In the genomic region with DNA sequence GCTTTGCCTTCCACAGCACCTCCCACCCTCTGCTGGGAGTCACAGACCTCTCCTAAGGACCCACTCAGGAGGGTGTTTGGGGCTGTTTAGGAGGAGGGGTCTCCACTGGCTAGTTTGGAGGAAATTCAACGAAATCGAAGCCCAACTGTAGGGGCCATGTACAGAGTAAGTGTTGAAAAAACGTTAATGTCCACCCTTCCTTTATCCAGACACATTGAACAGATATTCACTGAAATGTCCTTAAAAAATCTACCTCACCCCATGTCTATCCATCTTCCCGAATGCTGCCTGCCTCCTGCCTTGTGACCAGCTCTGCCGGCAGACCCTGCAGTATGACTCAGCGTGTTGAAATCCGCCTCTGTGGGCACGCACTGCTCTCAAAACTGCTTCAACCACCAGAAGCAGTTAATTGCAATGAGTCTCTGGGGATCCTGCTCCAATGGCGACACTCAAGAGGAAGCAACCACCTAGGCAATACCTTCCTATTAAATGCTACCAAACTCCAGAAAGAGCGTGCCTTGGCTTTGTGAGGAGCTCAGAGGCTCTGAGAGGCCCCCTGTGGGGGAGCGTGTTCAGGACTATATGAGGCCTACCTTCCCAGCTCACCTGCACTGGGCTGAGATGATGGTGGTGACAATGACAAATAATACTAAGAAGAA, we compare ENCODE assay signal across 9 cellular contexts.
DNase-seq lines count a peak whose midpoint lies in the region; ATAC-seq and TF ChIP-seq lines count a peak whose summit lies in the region.
"Had no signal": no experiment of that assay in that cellular context is flagged by ENCODE, and none has a peak within 500 bp of the region (broad histone marks: within the 10 kb centered on the region; RNA-seq: fewer than 3 reads in every experiment).

No MANE protein-coding gene starts in this region.

- DNase-seq in NCI-H1417 (lab: John Stamatoyannopoulos, UW) = peak; percentile 57 to 99 (median 85)
- no peak for DNase-seq in NCI-H1417 treated with DMSO at 0.1 percent for 48 hours (lab: John Stamatoyannopoulos, UW)
- DNase-seq in NCI-H774 (lab: John Stamatoyannopoulos, UW) = peak; percentile 45
- DNase-seq in coronary artery (ENCODE audit: low spot score) = peak; percentile 86
- DNase-seq in lower leg skin (ENCODE audit: low spot score in 2 of 2) = peak; percentile 75 to 96
- peak in 1 of 2 donors; percentile 32 for DNase-seq in thyroid gland
- DNase-seq in GM13977 (ENCODE audit: low spot score) = no peak

- TF ChIP-seq CTCF in coronary artery (IDR thresholded peaks at IDR 0.05) = no peak
- no peak for TF ChIP-seq CTCF in lower leg skin (IDR thresholded peaks at IDR 0.05)
- TF ChIP-seq CTCF in thyroid gland (IDR thresholded peaks at IDR 0.05) = no peak
- TF ChIP-seq CTCF in GM13977 (IDR thresholded peaks at IDR 0.05; ENCODE audit: extremely low read depth, insufficient read depth, missing control alignments) = no peak

- H3K4me1 ChIP-seq in thyroid gland = peaks cover 4 to 28% of the 10 kb centered on the region in 2 donors

- in situ Hi-C loops in GM13977 (cut with MboI; ENCODE audit: low pct_unique_long_range_greater_than_20kb, low sequenced_read_pairs, unreplicated experiment) = no loop called here

- 52 to 69% methylated on average over 11 of the region's 11 CpGs for WGBS in lower leg skin, 2 donors
- 77 to 84% methylated on average over 11 of the region's 11 CpGs for WGBS in thyroid gland, 2 donors

- H3K4me3 ChIP-seq in coronary artery (peak overlapping the region; percentile 14), lower leg skin (ENCODE audit: low read depth, poor library complexity, severe bottlenecking) (no peak overlapping the region), thyroid gland (replicated peaks in 1 of 3) (no peak overlapping the region)

- no peak for TF ChIP-seq POLR2A in lower leg skin (IDR thresholded peaks at IDR 0.05)
- TF ChIP-seq POLR2A in thyroid gland (IDR thresholded peaks at IDR 0.05) = no peak

- intact Hi-C loops in lower leg skin (cut with DNase I; ENCODE audit: low total_unique reads) (no loop called here), thyroid gland (cut with DNase I) (no loop called here)

- H3K27me3 ChIP-seq in thyroid gland = no peaks in the 10 kb centered on the region

- H3K27ac ChIP-seq in coronary artery (peak overlapping the region; percentile 77 to 91), thyroid gland (peak overlapping the region; percentile 24 to 46 (median 29))
- H3K27ac ChIP-seq: 22Rv1 had no signal

- no peaks in the 10 kb centered on the region for H3K9me3 ChIP-seq in thyroid gland

- no peaks in the 10 kb centered on the region for H3K36me3 ChIP-seq in thyroid gland

- no peak for ATAC-seq in HG02798 (IDR thresholded peaks at IDR 0.05; ENCODE audit: poor library complexity, unreplicated experiment)

Comparison
In these comparisons a context has a peak if more than half of its experiments do, and no peak if none do; other contexts are left out.
1. DNase-seq: peak in NCI-H1417 (3 of 3), NCI-H774 (single experiment), coronary artery (single experiment) and lower leg skin (2 of 2); none in NCI-H1417 treated with DMSO at 0.1 percent for 48 hours (single experiment) and GM13977 (single experiment).